Comparison of ENCODE assay signal across 33 cellular contexts in genomic region chr11:57095417-57095816, GRCh38.
DNase-seq lines count a peak whose midpoint lies in the region; ATAC-seq, FAIRE-seq and TF ChIP-seq lines count a peak whose summit lies in the region.
"Had no signal": no experiment of that assay in that cellular context is flagged by ENCODE, and none has a peak within 500 bp of the region (broad histone marks: within the 10 kb centered on the region; RNA-seq: fewer than 3 reads in every experiment).

No MANE protein-coding gene starts in this region.

- no peak overlapping the region for H3K27ac ChIP-seq in foreskin keratinocyte
- H3K27ac ChIP-seq: dorsolateral prefrontal cortex, left ventricle myocardium inferior, prostate gland, thoracic aorta, VCaP had no signal

- DNase-seq in GM12891 (ENCODE audit: insufficient read length, low spot score): no peak
- peak; percentile 88 for DNase-seq in NOMO-1 treated with dmso at 0.1 percent for 144 hours (lab: John Stamatoyannopoulos, UW; ENCODE audit: unreplicated experiment)
- peak; percentile 21 to 50 for DNase-seq in foreskin keratinocyte
- no peak for DNase-seq in activated CD4-positive, alpha-beta T cell treated with anti-CD3 and anti-CD28 coated beads, Interleukin-2, amount 50 U/mL, for 1 hour
- DNase-seq in NCI-H2227 (lab: John Stamatoyannopoulos, UW; ENCODE audit: unreplicated experiment): no peak
- DNase-seq: activated CD4-positive, alpha-beta T cell treated with anti-CD3 and anti-CD28 coated beads for 4 hours; activated naive CD4-positive, alpha-beta T cell; activated T-cell treated with anti-CD3 and anti-CD28 coated beads, Interleukin-2, amount 50 U/mL, for 4 hours; AML-193; CD4-positive, alpha-beta T cell; dorsolateral prefrontal cortex; Kasumi-1; left ventricle myocardium inferior; naive B cell; NCI-H1092 treated with DMSO at 0.1 percent for 48 hours; NCI-H187 treated with DMSO at 0.1 percent for 48 hours; NCI-H526; SK-N-SH; stimulated activated naive CD4-positive, alpha-beta T cell treated with Interleukin-2 at 50 U/mL for 16 hours; T-helper 2 cell had no signal

- H3K4me1 ChIP-seq in foreskin keratinocyte: peaks cover 17% of the 10 kb centered on the region
- H3K4me1 ChIP-seq: prostate gland had no signal

- FAIRE-seq in GM12891 (lab: Jason Lieb, UNC): no peak
- FAIRE-seq: A204.1, GM12892, GM19239, islet of Langerhans, urothelium cell line had no signal

- no peak for TF ChIP-seq POLR2A in GM12891 (IDR thresholded peaks at IDR 0.05; ENCODE audit: low read depth, low read length)

- H3K27me3 ChIP-seq in foreskin keratinocyte: peaks cover 10% of the 10 kb centered on the region

- ATAC-seq in HG03442 (IDR thresholded peaks at IDR 0.05; ENCODE audit: unreplicated experiment) (peak; percentile 54), foreskin keratinocyte (peak; percentile 12), GM21390 (IDR thresholded peaks at IDR 0.05; ENCODE audit: unreplicated experiment) (no peak), GM21367 (IDR thresholded peaks at IDR 0.05; ENCODE audit: unreplicated experiment) (no peak)
- ATAC-seq: activated T-cell treated with anti-CD3 and anti-CD28 coated beads, Interleukin-2, amount 50 U/mL, for 4 hours; HCT116; sciatic nerve had no signal

- TF ChIP-seq CTCF in foreskin keratinocyte (conservative IDR thresholded peaks at IDR 0.05): no peak

TF ChIP-seq in GM12891, 5 proteins besides CTCF, POLR2A, EP300 and RAD21:
- TF ChIP-seq SPI1 (IDR thresholded peaks at IDR 0.05; ENCODE audit: low read depth, low read length) (peak; percentile 51), POLR2AphosphoS5 (IDR thresholded peaks at IDR 0.05; ENCODE audit: low read depth, low read length) (no peak), POU2F2 (IDR thresholded peaks at IDR 0.05; ENCODE audit: low read depth, low read length) (no peak)
TF ChIP-seq in GM12891: peak in this region for 1.

Comparison
In these comparisons a context has a peak if more than half of its experiments do, and no peak if none do; other contexts are left out.
1. DNase-seq: peak in NOMO-1 treated with dmso at 0.1 percent for 144 hours (single experiment) and foreskin keratinocyte (2 of 2); none in GM12891 (single experiment), activated CD4-positive, alpha-beta T cell treated with anti-CD3 and anti-CD28 coated beads, Interleukin-2, amount 50 U/mL, for 1 hour (single experiment) and NCI-H2227 (single experiment).
2. ATAC-seq: peak in HG03442 (single experiment) and foreskin keratinocyte (single experiment); none in GM21390 (single experiment) and GM21367 (single experiment).